In genomic region chr9:99858087-99858486, GRCh38 we compare ENCODE assay signal across 31 cellular contexts. TPM values are rescaled to one million over a fixed set of nuclear protein-coding genes. Genes with fewer than 3 reads are reported as not detected.
"Had no signal": no experiment of that assay in that cellular context is flagged by ENCODE, and none has a peak within 500 bp of the region (broad histone marks: within the 10 kb centered on the region; RNA-seq: fewer than 3 reads in every experiment).

No MANE protein-coding gene starts in this region.

- H3K9me3 ChIP-seq: adrenal gland, body of pancreas, esophagus muscularis mucosa, gastrocnemius medialis, heart right ventricle had no signal

- DNase-seq: activated CD4-positive, alpha-beta memory T cell treated with anti-CD3 and anti-CD28 coated beads for 36 hours; activated CD4-positive, alpha-beta T cell treated with anti-CD3 and anti-CD28 coated beads for 1 hour; activated CD4-positive, alpha-beta T cell treated with anti-CD3 and anti-CD28 coated beads for 48 hours; activated CD8-positive, alpha-beta memory T cell treated with anti-CD3 and anti-CD28 coated beads for 24 hours; activated effector memory CD4-positive, alpha-beta T cell treated with Interleukin-2 at 50 U/mL for 16 hours; activated gamma-delta T cell treated with Interleukin-2 at 50 U/mL for 16 hours; activated naive CD4-positive, alpha-beta T cell treated with anti-CD3 and anti-CD28 coated beads, Interleukin-2, amount 50 U/mL, for 16 hours; activated naive CD4-positive, alpha-beta T cell treated with Interleukin-2 at 50 U/mL for 16 hours; activated naive CD8-positive, alpha-beta T cell treated with anti-CD3 and anti-CD28 coated beads, Interleukin-2, amount 50 U/mL, for 24 hours; activated T-cell treated with anti-CD3 and anti-CD28 coated beads, Interleukin-2, amount 50 U/mL, for 4 hours; adrenal gland; amygdala; aorta; body of pancreas; caudate nucleus; cortex of kidney; dermis blood vessel endothelial cell; effector CD4-positive, alpha-beta T cell; effector memory CD8-positive, alpha-beta T cell; erythroblast; foreskin keratinocyte; gastrocnemius medialis; glutamatergic neuron; heart right ventricle; T-helper 1 cell; T-helper 2 cell had no signal

- H3K4me1 ChIP-seq: body of pancreas, foreskin keratinocyte, gastrocnemius medialis, heart right ventricle had no signal

- H3K27me3 ChIP-seq: adrenal gland, body of pancreas, esophagus muscularis mucosa, gastrocnemius medialis, heart right ventricle, hepatocyte had no signal

- H3K9me3 Mint-ChIP-seq: activated CD4-positive, alpha-beta memory T cell treated with anti-CD3 and anti-CD28 coated beads for 36 hours; activated naive CD8-positive, alpha-beta T cell treated with anti-CD3 and anti-CD28 coated beads, Interleukin-2, amount 50 U/mL, for 24 hours; activated T-cell treated with anti-CD3 and anti-CD28 coated beads, Interleukin-2, amount 50 U/mL, for 4 hours; activated T-helper 17 cell treated with anti-CD3 and anti-CD28 coated beads, Interleukin-2, amount 50 U/mL, for 72 hours; effector memory CD8-positive, alpha-beta T cell had no signal

- ATAC-seq: activated naive CD8-positive, alpha-beta T cell treated with anti-CD3 and anti-CD28 coated beads, Interleukin-2, amount 50 U/mL, for 24 hours; activated T-cell treated with anti-CD3 and anti-CD28 coated beads, Interleukin-2, amount 50 U/mL, for 4 hours; activated T-helper 17 cell treated with anti-CD3 and anti-CD28 coated beads, Interleukin-2, amount 50 U/mL, for 72 hours; body of pancreas; effector memory CD8-positive, alpha-beta T cell; foreskin keratinocyte; gastrocnemius medialis had no signal

- H3K4me3 ChIP-seq: adrenal gland, body of pancreas, esophagus muscularis mucosa, gastrocnemius medialis, heart right ventricle, hepatocyte had no signal

- H3K4me2 ChIP-seq: hepatocyte had no signal

- H3K27me3 Mint-ChIP-seq: activated CD4-positive, alpha-beta memory T cell treated with anti-CD3 and anti-CD28 coated beads for 36 hours; activated naive CD8-positive, alpha-beta T cell; activated naive CD8-positive, alpha-beta T cell treated with anti-CD3 and anti-CD28 coated beads, Interleukin-2, amount 50 U/mL, for 24 hours; activated T-helper 17 cell treated with anti-CD3 and anti-CD28 coated beads, Interleukin-2, amount 50 U/mL, for 72 hours; effector memory CD8-positive, alpha-beta T cell had no signal

- FAIRE-seq: colon had no signal

- H3K27ac Mint-ChIP-seq: activated CD4-positive, alpha-beta memory T cell treated with anti-CD3 and anti-CD28 coated beads for 36 hours; activated naive CD8-positive, alpha-beta T cell; activated naive CD8-positive, alpha-beta T cell treated with anti-CD3 and anti-CD28 coated beads, Interleukin-2, amount 50 U/mL, for 24 hours; activated T-helper 17 cell treated with anti-CD3 and anti-CD28 coated beads, Interleukin-2, amount 50 U/mL, for 72 hours; effector memory CD8-positive, alpha-beta T cell had no signal

- H3K4me3 Mint-ChIP-seq: activated CD4-positive, alpha-beta memory T cell treated with anti-CD3 and anti-CD28 coated beads for 36 hours; activated naive CD8-positive, alpha-beta T cell; activated naive CD8-positive, alpha-beta T cell treated with anti-CD3 and anti-CD28 coated beads, Interleukin-2, amount 50 U/mL, for 24 hours; activated T-cell treated with anti-CD3 and anti-CD28 coated beads, Interleukin-2, amount 50 U/mL, for 4 hours; activated T-helper 17 cell treated with anti-CD3 and anti-CD28 coated beads, Interleukin-2, amount 50 U/mL, for 72 hours; effector memory CD8-positive, alpha-beta T cell had no signal

- H3K4me1 Mint-ChIP-seq: activated T-helper 17 cell treated with anti-CD3 and anti-CD28 coated beads, Interleukin-2, amount 50 U/mL, for 72 hours had no signal

- H3K27ac ChIP-seq: adrenal gland, body of pancreas, esophagus muscularis mucosa, foreskin keratinocyte, gastrocnemius medialis, heart right ventricle, hepatocyte had no signal

- H3K36me3 ChIP-seq: adrenal gland, esophagus muscularis mucosa, gastrocnemius medialis, heart right ventricle had no signal

RNA-seq across cellular contexts. Expression of gene NR4A3, which starts 36.4 kb away (rescaled TPM):
- total RNA-seq: dermis blood vessel endothelial cell had no signal
